Comparison of ENCODE assay signal across 18 cellular contexts in the genomic region with DNA sequence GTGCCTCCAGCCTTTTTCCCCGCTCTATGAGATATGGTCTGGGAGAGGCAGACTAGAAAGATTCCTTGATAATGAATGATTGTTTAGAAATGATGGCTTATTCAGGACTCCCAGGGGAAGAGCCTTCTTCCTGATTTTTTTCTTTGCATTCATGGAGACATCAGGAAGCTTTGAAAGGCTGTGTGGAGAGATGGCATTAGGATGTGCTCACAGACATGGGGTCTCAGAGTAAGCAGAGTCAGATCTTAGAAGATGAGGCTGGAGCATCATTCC. TPM values are rescaled to one million over a fixed set of nuclear protein-coding genes. Genes with fewer than 3 reads are reported as not detected.
A peak's percentile ranks its signal among the peaks of the same experiment; 100 is the strongest.
DNase-seq lines count a peak whose midpoint lies in the region; ATAC-seq and TF ChIP-seq lines count a peak whose summit lies in the region.
"Had no signal": no experiment of that assay in that cellular context is flagged by ENCODE, and none has a peak within 500 bp of the region (broad histone marks: within the 10 kb centered on the region; RNA-seq: fewer than 3 reads in every experiment).

No MANE protein-coding gene starts in this region.

- no peaks in the 10 kb centered on the region for H3K4me1 Mint-ChIP-seq in immature natural killer cell

- TF ChIP-seq CTCF in heart left ventricle (IDR thresholded peaks at IDR 0.05) (no peak), gastrocnemius medialis (IDR thresholded peaks at IDR 0.05 in 4 of 5, conservative IDR thresholded peaks at IDR 0.05 in 1 of 5) (no peak), gastroesophageal sphincter (IDR thresholded peaks at IDR 0.05) (no peak)

- no peak for TF ChIP-seq POLR2A in heart left ventricle (IDR thresholded peaks at IDR 0.05)
- no peak for TF ChIP-seq POLR2A in gastrocnemius medialis (IDR thresholded peaks at IDR 0.05)
- no peak for TF ChIP-seq POLR2A in gastroesophageal sphincter (IDR thresholded peaks at IDR 0.05)

- H3K4me1 ChIP-seq in heart left ventricle (peaks cover 0 to 83% (median 33%) of the 10 kb centered on the region in 12 donors), gastrocnemius medialis (peaks cover 39 to 40% of the 10 kb centered on the region in 2 donors), gastroesophageal sphincter (peaks cover 0 to 57% (median 0%) of the 10 kb centered on the region in 3 donors)
- H3K4me1 ChIP-seq: A549 had no signal

- H3K27me3 ChIP-seq in heart left ventricle (no peaks in the 10 kb centered on the region), gastrocnemius medialis (no peaks in the 10 kb centered on the region), gastroesophageal sphincter (no peaks in the 10 kb centered on the region)

- in situ Hi-C loops in gastrocnemius medialis (cut with MboI; ENCODE audit: low sequenced_read_pairs in 4 of 4): no loop called here

- H3K27ac Mint-ChIP-seq in immature natural killer cell: no peak overlapping the region
- H3K27ac Mint-ChIP-seq: CD4-positive, alpha-beta T cell; GM23338 had no signal

- H3K4me3 ChIP-seq in heart left ventricle (no peak overlapping the region), gastrocnemius medialis (no peak overlapping the region), gastroesophageal sphincter (no peak overlapping the region)
- H3K4me3 ChIP-seq: A549, GM23338 had no signal

- no peak for DNase-seq in heart left ventricle
- DNase-seq in Right ventricle myocardium inferior (ENCODE audit: missing footprints): no peak
- DNase-seq in COLO829 (ENCODE audit: low spot score): peak; percentile 74
- peak; percentile 53 for DNase-seq in epidermal melanocyte (ENCODE audit: insufficient read length, low spot score)
- DNase-seq in gastrocnemius medialis: no peak
- DNase-seq in immature natural killer cell: no peak
- DNase-seq: AML-193; CD4-positive, alpha-beta T cell; DMS153; DMS79; GDM1; HCEC 1CT; IMR-90 had no signal

- peak overlapping the region in 10 of 12 donors; percentile 11 to 68 (median 58) for H3K27ac ChIP-seq in heart left ventricle
- H3K27ac ChIP-seq in gastrocnemius medialis: peak overlapping the region; percentile 46 to 87 (median 62)
- no peak overlapping the region for H3K27ac ChIP-seq in gastroesophageal sphincter
- H3K27ac ChIP-seq: 22Rv1, A549, C4-2B had no signal

- peaks cover 0 to 14% (median 5%) of the 10 kb centered on the region in 12 donors for H3K9me3 ChIP-seq in heart left ventricle
- no peaks in the 10 kb centered on the region for H3K9me3 ChIP-seq in gastrocnemius medialis
- H3K9me3 ChIP-seq in gastroesophageal sphincter: peaks cover 0 to 6% (median 0%) of the 10 kb centered on the region in 3 donors

- 44 to 63% (median 52%) methylated on average over 1 of the region's 1 CpG for WGBS in heart left ventricle, 4 donors
- 89% methylated on average over 1 of the region's 1 CpG; no CpG with 5 or more reads in 1 of the 2 donors for whole genome bisulfite sequencing in gastroesophageal sphincter (ENCODE audit: low coverage in 1 of 2), 2 donors

- intact Hi-C loops in heart left ventricle (cut with DNase I): loop anchor here in 2 of 10 donors (5.0 to 10.0 kb wide), 2 partner anchors 58 to 60 kb away; no protein-coding TSS in a partner anchor
- intact Hi-C loops in Right ventricle myocardium inferior (cut with DNase I): loop anchor here (5.0 kb wide), 1 partner anchor 35 kb away; no protein-coding TSS in a partner anchor
- intact Hi-C loops in gastrocnemius medialis (cut with DNase I; ENCODE audit: low total_unique reads): no loop called here

- H3K27me3 Mint-ChIP-seq in immature natural killer cell (ENCODE audit: low read depth in 3 of 3): no peaks in the 10 kb centered on the region
- H3K27me3 Mint-ChIP-seq: CD4-positive, alpha-beta T cell had no signal

- H3K36me3 Mint-ChIP-seq in immature natural killer cell: peaks cover 3 to 4% (median 3%) of the 10 kb centered on the region in 3 donors

- peaks cover 0 to 20% (median 3%) of the 10 kb centered on the region in 6 donors for H3K9me3 Mint-ChIP-seq in immature natural killer cell
- H3K9me3 Mint-ChIP-seq: CD4-positive, alpha-beta T cell had no signal

- no peaks in the 10 kb centered on the region for H3K36me3 ChIP-seq in heart left ventricle
- no peaks in the 10 kb centered on the region for H3K36me3 ChIP-seq in gastrocnemius medialis
- no peaks in the 10 kb centered on the region for H3K36me3 ChIP-seq in gastroesophageal sphincter

- H3K4me3 Mint-ChIP-seq in immature natural killer cell: no peak overlapping the region
- H3K4me3 Mint-ChIP-seq: CD4-positive, alpha-beta T cell; GM23338 had no signal

- no peak for TF ChIP-seq EP300 in gastroesophageal sphincter (IDR thresholded peaks at IDR 0.05)

- ATAC-seq in heart left ventricle (no peak), Right ventricle myocardium inferior (no peak), gastrocnemius medialis (no peak), gastroesophageal sphincter (no peak)
- ATAC-seq: A549, GM23338 had no signal

RNA-seq across cellular contexts. Expression of gene PPARGC1B, which starts 37.1 kb away (rescaled TPM):
- total RNA-seq in heart left ventricle: 10 to 100 TPM; 17.8 to 34.3 (median 24.4) TPM
- 10 to 100 TPM in 1 of 2 donors, 1 to 10 TPM in 1; 5.0 to 12.8 TPM for polyA plus RNA-seq in heart left ventricle
- total RNA-seq in Right ventricle myocardium inferior: 30.1 TPM
- total RNA-seq in gastrocnemius medialis: 1 to 10 TPM; 3.9 to 6.8 (median 4.8) TPM
- total RNA-seq in gastroesophageal sphincter: 10 to 100 TPM in 2 of 4 donors, 1 to 10 TPM in 2; 5.1 to 15.3 (median 9.6) TPM
- under 1 TPM in 1 of 3 donors, not detected in 2; 0.62 TPM for polyA plus RNA-seq in immature natural killer cell

Comparison
In these comparisons a context has a peak if more than half of its experiments do, and no peak if none do; other contexts are left out.
1. DNase-seq: peak in COLO829 (single experiment) and epidermal melanocyte (single experiment); none in heart left ventricle (0 of 5), Right ventricle myocardium inferior (single experiment), gastrocnemius medialis (0 of 2) and immature natural killer cell (0 of 3).
2. H3K27ac ChIP-seq: peak in heart left ventricle (10 of 12) and gastrocnemius medialis (4 of 4); none in gastroesophageal sphincter (0 of 4).